Comparison of ENCODE assay signal across 16 cellular contexts in genomic region chr15:63984331-63984730, GRCh38.
"Had no signal": no experiment of that assay in that cellular context is flagged by ENCODE, and none has a peak within 500 bp of the region (broad histone marks: within the 10 kb centered on the region; RNA-seq: fewer than 3 reads in every experiment).

No MANE protein-coding gene starts in this region.

- DNase-seq: activated CD4-positive, alpha-beta memory T cell treated with anti-CD3 and anti-CD28 coated beads for 36 hours; activated CD4-positive, alpha-beta T cell treated with anti-CD3 and anti-CD28 coated beads for 36 hours; activated naive CD4-positive, alpha-beta T cell treated with anti-CD3 and anti-CD28 coated beads, Interleukin-2, amount 50 U/mL, for 16 hours; activated T-cell treated with anti-CD3 and anti-CD28 coated beads, Interleukin-2, amount 50 U/mL, for 24 hours; colonic mucosa; hippocampal formation; kidney glomerular epithelial cell; naive thymus-derived CD8-positive, alpha-beta T cell; small intestine; stimulated activated CD4-positive, alpha-beta T cell treated with anti-CD3 and anti-CD28 coated beads, Interleukin-4, amount 100 ng/mL, for 4 hours; stimulated activated CD8-positive, alpha-beta memory T cell treated with anti-CD3 and anti-CD28 coated beads, Interleukin-4, amount 100 ng/mL, for 48 hours; WERI-Rb-1 had no signal

- H3K36me3 ChIP-seq: colonic mucosa, thoracic aorta, vagina, WERI-Rb-1 had no signal

- H3K27ac Mint-ChIP-seq: activated CD4-positive, alpha-beta memory T cell treated with anti-CD3 and anti-CD28 coated beads for 36 hours; activated CD4-positive, alpha-beta T cell treated with anti-CD3 and anti-CD28 coated beads for 36 hours; activated T-cell treated with anti-CD3 and anti-CD28 coated beads, Interleukin-2, amount 50 U/mL, for 24 hours; naive thymus-derived CD8-positive, alpha-beta T cell; stimulated activated naive CD8-positive, alpha-beta T cell treated with anti-CD3 and anti-CD28 coated beads, Interleukin-15, Interleukin-2, amounts not matched to agents 100 ng/mL and 50 ng/mL, for 24 hours had no signal

- H3K27ac ChIP-seq: colonic mucosa, vagina, WERI-Rb-1 had no signal

- H3K4me3 Mint-ChIP-seq: activated CD4-positive, alpha-beta memory T cell treated with anti-CD3 and anti-CD28 coated beads for 36 hours; activated CD4-positive, alpha-beta T cell treated with anti-CD3 and anti-CD28 coated beads for 36 hours; activated T-cell treated with anti-CD3 and anti-CD28 coated beads, Interleukin-2, amount 50 U/mL, for 24 hours; naive thymus-derived CD8-positive, alpha-beta T cell; stimulated activated naive CD8-positive, alpha-beta T cell treated with anti-CD3 and anti-CD28 coated beads, Interleukin-15, Interleukin-2, amounts not matched to agents 100 ng/mL and 50 ng/mL, for 24 hours had no signal

- H3K27me3 ChIP-seq: colonic mucosa, vagina had no signal

- ATAC-seq: activated CD4-positive, alpha-beta T cell treated with anti-CD3 and anti-CD28 coated beads for 36 hours; esophagus mucosa; naive thymus-derived CD8-positive, alpha-beta T cell had no signal

- H3K4me3 ChIP-seq: colonic mucosa, thoracic aorta, vagina had no signal

- H3K9me3 Mint-ChIP-seq: activated CD4-positive, alpha-beta memory T cell treated with anti-CD3 and anti-CD28 coated beads for 36 hours; activated T-cell treated with anti-CD3 and anti-CD28 coated beads, Interleukin-2, amount 50 U/mL, for 24 hours; naive thymus-derived CD8-positive, alpha-beta T cell; stimulated activated naive CD8-positive, alpha-beta T cell treated with anti-CD3 and anti-CD28 coated beads, Interleukin-15, Interleukin-2, amounts not matched to agents 100 ng/mL and 50 ng/mL, for 24 hours had no signal

- H3K36me3 Mint-ChIP-seq: activated CD4-positive, alpha-beta memory T cell treated with anti-CD3 and anti-CD28 coated beads for 36 hours; naive thymus-derived CD8-positive, alpha-beta T cell had no signal

- H3K9me3 ChIP-seq: colonic mucosa, thoracic aorta, vagina had no signal

- H3K4me1 ChIP-seq: colonic mucosa had no signal
